ENCODE assay signal across 8 cellular contexts in the genomic region with DNA sequence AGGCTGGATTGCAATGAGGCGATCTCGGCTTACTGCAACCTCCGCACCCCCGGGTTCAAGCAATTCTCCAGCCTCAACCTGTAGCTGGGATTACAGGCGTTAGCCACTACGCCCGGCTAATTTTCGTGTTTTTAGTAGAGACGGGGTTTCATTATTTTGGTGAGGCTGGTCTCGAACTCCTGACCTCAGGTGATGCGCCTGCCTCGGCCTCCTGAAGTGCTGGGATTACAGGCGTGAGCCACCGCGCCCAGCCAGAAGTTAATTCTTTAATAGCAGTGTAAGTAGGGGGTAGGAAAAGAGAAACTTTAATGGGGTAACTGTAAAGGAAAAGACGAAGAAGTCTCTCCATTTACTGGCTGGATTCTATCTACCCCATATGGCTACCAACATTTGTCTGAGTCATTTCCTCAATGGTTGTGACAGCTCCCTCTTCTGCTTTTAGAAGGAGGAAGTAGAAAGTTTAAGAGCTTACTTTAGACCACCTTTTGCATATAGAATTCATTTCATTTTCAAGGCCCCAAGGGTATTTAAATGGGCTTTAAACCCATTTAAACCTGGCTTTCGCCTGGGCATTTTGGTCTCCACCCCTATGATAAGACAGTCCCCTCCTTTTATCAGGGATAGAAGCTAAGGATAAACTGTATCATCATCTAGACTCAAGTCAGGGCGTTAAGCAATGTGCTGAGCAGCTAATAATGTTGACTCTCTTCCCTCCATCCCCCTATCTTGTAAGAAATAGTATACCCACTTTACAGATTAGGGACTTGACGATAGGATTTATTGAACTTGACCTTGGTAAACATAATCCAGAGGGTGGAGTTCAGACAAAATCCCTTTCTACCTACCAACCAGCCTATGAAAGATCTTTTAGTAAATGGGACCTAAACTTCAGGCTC. TPM values are rescaled to one million over a fixed set of nuclear protein-coding genes. Genes with fewer than 3 reads are reported as not detected.
A peak's percentile ranks its signal among the peaks of the same experiment; 100 is the strongest.
DNase-seq lines count a peak whose midpoint lies in the region; TF ChIP-seq lines count a peak whose summit lies in the region.

No MANE protein-coding gene starts in this region.

- no peak for TF ChIP-seq CTCF in left ventricle myocardium inferior (IDR thresholded peaks at IDR 0.05; ENCODE audit: borderline replicate concordance)
- no peak for TF ChIP-seq CTCF in nephron (IDR thresholded peaks at IDR 0.05; ENCODE audit: unreplicated experiment in 3 of 3)

- H3K4me1 Mint-ChIP-seq in nephron: peaks cover 44% of the 10 kb centered on the region

- H3K27me3 ChIP-seq in left ventricle myocardium inferior (ENCODE audit: low read depth) (no peaks in the 10 kb centered on the region), MG63 (no peaks in the 10 kb centered on the region)

- DNase-seq in left ventricle myocardium inferior (no peak), cardiac septum (ENCODE audit: low spot score) (no peak), MG63 (no peak), dermis blood vessel endothelial cell (peak; percentile 62), GM19238 (ENCODE audit: insufficient read length, low spot score) (no peak), NCI-H345 treated with DMSO at 0.1 percent for 48 hours (lab: John Stamatoyannopoulos, UW; ENCODE audit: unreplicated experiment) (no peak), T1000 (lab: John Stamatoyannopoulos, UW) (no peak)

- H3K27ac ChIP-seq in left ventricle myocardium inferior (replicated peaks): peak overlapping the region; percentile 92

- H3K4me3 ChIP-seq in left ventricle myocardium inferior: peak overlapping the region; percentile 60
- peak overlapping the region; percentile 24 for H3K4me3 ChIP-seq in MG63

- intact Hi-C loops in left ventricle myocardium inferior (cut with micrococcal nuclease): loop anchor here (10.0 kb wide), 1 partner anchor 848 kb away; a partner anchor contains a TSS
- intact Hi-C loops in cardiac septum (cut with DNase I): loop anchor here (5.0 kb wide), 2 partner anchors 90 to 850 kb away; a partner anchor contains a TSS

- H3K4me3 Mint-ChIP-seq in nephron: peak overlapping the region; percentile 80 to 81 (median 81)

- H3K9me3 ChIP-seq in left ventricle myocardium inferior (replicated peaks): no peaks in the 10 kb centered on the region
- H3K9me3 ChIP-seq in MG63: no peaks in the 10 kb centered on the region

- no peaks in the 10 kb centered on the region for H3K27me3 Mint-ChIP-seq in nephron (ENCODE audit: low read depth)

- peak overlapping the region; percentile 97 to 99 (median 98) for H3K27ac Mint-ChIP-seq in nephron

- H3K4me1 ChIP-seq in left ventricle myocardium inferior: peaks cover 66% of the 10 kb centered on the region

- H3K36me3 ChIP-seq in left ventricle myocardium inferior: peaks cover 23% of the 10 kb centered on the region
- H3K36me3 ChIP-seq in MG63: peaks cover 30% of the 10 kb centered on the region

- no peaks in the 10 kb centered on the region for H3K9me3 Mint-ChIP-seq in nephron

- peaks cover 17% of the 10 kb centered on the region for H3K36me3 Mint-ChIP-seq in nephron (ENCODE audit: low read depth)

RNA-seq across cellular contexts. Expression of a gene that starts 1.1 kb away (rescaled TPM):
- total RNA-seq in left ventricle myocardium inferior (134 TPM), cardiac septum (151 TPM), dermis blood vessel endothelial cell (226 and 279 TPM in 2 replicates)
- total RNA-seq in MG63 (2014; rRNA removed; shearing (Covaris generic); ENCODE audit: low replicate concordance): 136 and 146 TPM in 2 replicates
